ENCODE assay signal across 8 cellular contexts in the genomic region with DNA sequence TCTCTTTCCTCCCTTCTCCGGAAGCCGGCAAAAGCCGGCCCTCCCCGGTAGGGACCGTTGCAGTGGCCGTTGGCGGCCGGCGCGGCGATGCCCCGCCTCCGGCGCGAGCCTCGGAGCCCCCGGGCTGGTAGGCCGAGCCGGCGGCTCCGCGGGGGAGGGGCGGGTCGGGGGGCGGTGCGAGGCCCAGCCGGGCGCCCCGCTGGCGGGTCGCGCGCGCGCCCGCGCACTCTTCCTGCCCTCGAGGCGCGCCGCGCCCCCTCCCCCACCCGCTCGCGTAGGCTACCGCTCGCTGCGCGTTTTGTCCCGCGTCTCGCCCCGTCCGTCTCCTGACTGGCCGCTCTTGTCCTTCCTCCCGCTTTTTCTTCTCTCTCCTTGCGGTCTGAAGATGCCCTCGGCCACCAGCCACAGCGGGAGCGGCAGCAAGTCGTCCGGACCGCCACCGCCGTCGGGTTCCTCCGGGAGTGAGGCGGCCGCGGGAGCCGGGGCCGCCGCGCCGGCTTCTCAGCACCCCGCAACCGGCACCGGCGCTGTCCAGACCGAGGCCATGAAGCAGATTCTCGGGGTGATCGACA. TPM values are rescaled to one million over a fixed set of nuclear protein-coding genes. Genes with fewer than 3 reads are reported as not detected.
DNase-seq lines count a peak whose midpoint lies in the region; ATAC-seq and TF ChIP-seq lines count a peak whose summit lies in the region.

No MANE protein-coding gene starts in this region.

- no peaks in the 10 kb centered on the region for H3K36me3 ChIP-seq in endocrine pancreas (ENCODE audit: control insufficient read depth, insufficient read depth, low read length)
- peaks cover 36% of the 10 kb centered on the region for H3K36me3 ChIP-seq in mesodermal cell (ENCODE audit: control insufficient read depth, insufficient read depth, low read length)

- 0 to 1% methylated on average over 48 to 69 of the region's 82 CpGs for WGBS in mesodermal cell (ENCODE audit: insufficient coverage in 2 of 2), 2 experiments

- POLR2A ChIA-PET in CD4-positive, alpha-beta T cell (lab: Charles Lee), result interaction anchor here (0.9 to 4.4 kb wide), 4 partner anchors 8 to 52 kb away, joined by 3 to 118 read pairs (median 8); a partner anchor contains a TSS

- ATAC-seq in CD4-positive, alpha-beta T cell (ENCODE audit: poor library complexity), result peak; percentile 53
- ATAC-seq in GM19438 (IDR thresholded peaks at IDR 0.05; ENCODE audit: low read depth, unreplicated experiment), result peak; percentile 49
- peak; percentile 54 for ATAC-seq in HG03571 (IDR thresholded peaks at IDR 0.05; ENCODE audit: unreplicated experiment)

- H3K4me1 ChIP-seq in endocrine pancreas (ENCODE audit: control insufficient read depth, insufficient read depth, low read length) (peaks cover 19% of the 10 kb centered on the region), mesodermal cell (ENCODE audit: control insufficient read depth, insufficient read depth, low read length, poor library complexity, severe bottlenecking) (peaks cover 5% of the 10 kb centered on the region)

- no peak overlapping the region for H3K4me3 ChIP-seq in endocrine pancreas (ENCODE audit: control insufficient read depth, insufficient read depth, low read length)
- H3K4me3 ChIP-seq in mesodermal cell (ENCODE audit: extremely low read depth, insufficient read depth, low read length, poor library complexity, severe bottlenecking), result peak overlapping the region; percentile 99

- intact Hi-C loops in CD4-positive, alpha-beta T cell (cut with DNase I, micrococcal nuclease), result loop anchor here (2.0 to 5.0 kb wide), 7 partner anchors 27 to 1460 kb away; a partner anchor contains a TSS

- peak overlapping the region; percentile 99 for H3K27ac ChIP-seq in CD4-positive, alpha-beta T cell (ENCODE audit: low read depth, low read length)
- peak overlapping the region; percentile 100 for H3K27ac ChIP-seq in mesodermal cell (ENCODE audit: low read depth, low read length, severe bottlenecking)

- no peaks in the 10 kb centered on the region for H3K9me3 Mint-ChIP-seq in CD4-positive, alpha-beta T cell

- H3K9me3 ChIP-seq in CD4-positive, alpha-beta T cell (ENCODE audit: control insufficient read depth, low read length), result no peaks in the 10 kb centered on the region
- no peaks in the 10 kb centered on the region for H3K9me3 ChIP-seq in endocrine pancreas (ENCODE audit: control insufficient read depth, low read length)
- no peaks in the 10 kb centered on the region for H3K9me3 ChIP-seq in mesodermal cell (ENCODE audit: control insufficient read depth, low read length)

- TF ChIP-seq CTCF in CD4-positive, alpha-beta T cell (IDR thresholded peaks at IDR 0.05), result no peak

- peak overlapping the region; percentile 95 for H3K4me3 Mint-ChIP-seq in CD4-positive, alpha-beta T cell

- peaks cover 33% of the 10 kb centered on the region for H3K4me1 Mint-ChIP-seq in CD4-positive, alpha-beta T cell (ENCODE audit: low read depth)

- peak overlapping the region; percentile 80 for H3K9ac ChIP-seq in endocrine pancreas (ENCODE audit: control insufficient read depth, insufficient read depth, low read length)

- H3K36me3 Mint-ChIP-seq in CD4-positive, alpha-beta T cell (ENCODE audit: low read depth), result peaks cover 34% of the 10 kb centered on the region

- H3K27ac Mint-ChIP-seq in CD4-positive, alpha-beta T cell, result peak overlapping the region; percentile 100

- H3K27me3 Mint-ChIP-seq in CD4-positive, alpha-beta T cell, result no peaks in the 10 kb centered on the region

- peak; percentile 77 to 90 (median 86) for DNase-seq in CD4-positive, alpha-beta T cell
- DNase-seq in NK-92 treated with Interleukin-12 subunit alpha and Interleukin-12 subunit beta, amount 100 ng/mL, for 24 hours (lab: John Stamatoyannopoulos, UW), result peak; percentile 87
- DNase-seq in activated CD8-positive, alpha-beta memory T cell treated with anti-CD3 and anti-CD28 coated beads, Interleukin-2, amount 50 U/mL, for 1 hour (ENCODE audit: extremely low read depth), result peak; percentile 40
- DNase-seq in stimulated activated CD8-positive, alpha-beta memory T cell treated with anti-CD3 and anti-CD28 coated beads, Interleukin-15, amount 100 ng/mL, for 24 hours (ENCODE audit: low read depth), result peak; percentile 88

- no peaks in the 10 kb centered on the region for H3K27me3 ChIP-seq in CD4-positive, alpha-beta T cell (ENCODE audit: control insufficient read depth, insufficient read depth, low read length)
- H3K27me3 ChIP-seq in endocrine pancreas (ENCODE audit: control insufficient read depth, insufficient read depth, low read length), result no peaks in the 10 kb centered on the region

- CTCF ChIA-PET in CD4-positive, alpha-beta T cell (lab: Charles Lee), result interaction anchor here (2.4 kb wide), 1 partner anchor 55 kb away, joined by 8 read pairs; no protein-coding TSS in a partner anchor

RNA-seq across cellular contexts. Expression of a gene that starts 0.6 kb away (rescaled TPM):
- 100 to 1,000 TPM; 107 TPM for total RNA-seq in CD4-positive, alpha-beta T cell
- polyA plus RNA-seq in mesodermal cell (2013, experiment 1 of 2), result 249 TPM
- polyA plus RNA-seq in mesodermal cell (2013, experiment 2 of 2), result 249 TPM

RNA-seq across cellular contexts. Expression of a gene that starts 53.3 kb away (rescaled TPM):
- 10 to 100 TPM; 50.1 to 55.6 TPM for total RNA-seq in CD4-positive, alpha-beta T cell
- 21.3 TPM for polyA plus RNA-seq in mesodermal cell (2013, experiment 1 of 2)
- 19.1 TPM for polyA plus RNA-seq in mesodermal cell (2013, experiment 2 of 2)
